9 cellular contexts compared by ENCODE assay signal in the genomic region with DNA sequence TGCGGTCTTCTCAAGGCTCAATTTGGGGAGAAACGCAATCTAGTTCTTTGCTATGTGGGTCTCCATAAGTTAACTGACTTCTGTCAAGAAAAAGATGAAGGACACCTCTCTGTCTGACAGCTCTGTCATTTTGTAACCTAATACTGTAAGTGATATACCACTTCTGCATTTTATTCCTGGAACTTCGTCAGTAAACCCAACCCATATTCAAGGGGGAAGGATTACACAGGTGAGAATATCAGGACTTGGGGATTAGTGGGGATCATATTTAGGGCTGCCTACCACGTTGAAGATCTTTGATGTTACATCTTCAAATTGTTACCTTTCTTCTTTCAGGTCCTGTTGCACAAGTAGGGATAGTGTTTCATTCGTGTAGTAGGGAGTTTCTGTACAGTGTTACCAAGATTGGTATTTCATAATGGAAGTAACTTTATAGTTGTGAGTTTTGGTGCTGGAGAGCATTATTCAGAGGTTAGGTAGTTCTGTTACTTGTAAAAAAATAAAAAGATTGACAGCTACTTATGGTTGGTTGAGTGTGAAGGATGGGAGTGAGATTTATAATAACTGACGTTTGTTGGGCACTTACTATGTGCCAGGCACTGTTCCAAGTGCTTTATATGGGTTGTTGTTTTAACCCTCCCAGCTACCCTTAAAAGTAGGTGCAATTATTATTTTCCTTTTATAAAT. TPM values are rescaled to one million over a fixed set of nuclear protein-coding genes. Genes with fewer than 3 reads are reported as not detected.
DNase-seq lines count a peak whose midpoint lies in the region; FAIRE-seq and TF ChIP-seq lines count a peak whose summit lies in the region.
"Had no signal": no experiment of that assay in that cellular context is flagged by ENCODE, and none has a peak within 500 bp of the region (broad histone marks: within the 10 kb centered on the region; RNA-seq: fewer than 3 reads in every experiment).

No MANE protein-coding gene starts in this region.

- peak; percentile 25 for DNase-seq in NCI-H510A treated with DMSO at 0.1 percent for 48 hours (lab: John Stamatoyannopoulos, UW)
- DNase-seq in NCI-H510A (lab: John Stamatoyannopoulos, UW): no peak
- peak; percentile 63 for DNase-seq in NCI-H2029 (lab: John Stamatoyannopoulos, UW)
- no peak for DNase-seq in H1 (ENCODE audit: low read depth in 1 of 2, low spot score in 2 of 2)
- DNase-seq in NCI-H1694 treated with DMSO at 0.1 percent for 48 hours (lab: John Stamatoyannopoulos, UW): no peak
- DNase-seq in AG08396 (ENCODE audit: low spot score): no peak
- DNase-seq in HCEC 1CT: no peak
- DNase-seq: activated effector memory CD4-positive, alpha-beta T cell treated with anti-CD3 and anti-CD28 coated beads, Interleukin-2, amount 50 U/mL, for 16 hours had no signal

- no peak overlapping the region for H3K23ac ChIP-seq in H1 (ENCODE audit: insufficient read length)

- no peak for TF ChIP-seq POLR2A in H1 (IDR thresholded peaks at IDR 0.05; ENCODE audit: control extremely low read depth in 1 of 2, low read depth in 2 of 2, low read length in 2 of 2)

- 69% methylated on average over 6 of the region's 6 CpGs; no CpG with 5 or more reads in 1 of the 2 experiments for WGBS in H1 (ENCODE audit: extremely low coverage in 1 of 2, insufficient coverage in 1 of 2, insufficient read length in 1 of 2, insufficient replicate concordance in 2 of 2, low coverage in 1 of 2, low lambda C conversion rate in 2 of 2, missing lambda C conversion rate in 1 of 2), 2 experiments

- H3K4me1 ChIP-seq in H1 (replicated peaks in 1 of 4; ENCODE audit: control insufficient read depth in 3 of 4, insufficient read depth in 4 of 4, low read length in 3 of 4) (peaks cover 0 to 6% (median 3%) of the 10 kb centered on the region in 4 experiments; a peak in 3 of 7 replicates), rectal smooth muscle tissue (ENCODE audit: control insufficient read depth, insufficient read depth, low read length) (peaks cover 7% of the 10 kb centered on the region)

- H3K27me3 ChIP-seq in H1 (replicated peaks in 1 of 4; ENCODE audit: control insufficient read depth in 3 of 4, extremely low read depth in 1 of 4, insufficient read depth in 3 of 4, low read length in 3 of 4): no peaks in the 10 kb centered on the region
- no peaks in the 10 kb centered on the region for H3K27me3 ChIP-seq in rectal smooth muscle tissue (ENCODE audit: control insufficient read depth, insufficient read depth, low read length)

- no peak overlapping the region for H3K56ac ChIP-seq in H1 (replicated peaks; ENCODE audit: insufficient read length, low read depth, low read length)

- no peak overlapping the region for H2BK15ac ChIP-seq in H1 (ENCODE audit: low read length)

- H3K4me3 ChIP-seq in H1 (ENCODE audit: extremely low read depth in 1 of 4, insufficient read depth in 2 of 4, low read depth in 3 of 4, low read length in 4 of 4) (peak overlapping the region; percentile 90 to 98 (median 96); a peak in 5 of 8 replicates), rectal smooth muscle tissue (ENCODE audit: low read length) (peak overlapping the region; percentile 97)

- no peak overlapping the region for H2AFZ ChIP-seq in H1 (ENCODE audit: low read length)

- TF ChIP-seq EP300 in H1 (IDR thresholded peaks at IDR 0.05; ENCODE audit: borderline replicate concordance in 1 of 2, low read depth in 2 of 2, low read length in 2 of 2): no peak

- H2AK5ac ChIP-seq in H1 (ENCODE audit: low read depth, low read length): no peak overlapping the region

- peaks cover 2% of the 10 kb centered on the region; the same call in 1 of the 2 replicates for H3K79me1 ChIP-seq in H1 (ENCODE audit: low read depth, low read length)

- H3K23me2 ChIP-seq in H1 (ENCODE audit: low read depth, low read length): peaks cover 5% of the 10 kb centered on the region

- H4K20me1 ChIP-seq in H1 (replicated peaks in 1 of 2; ENCODE audit: control insufficient read depth in 1 of 2, insufficient read depth in 2 of 2, low read length in 2 of 2): peaks cover 0 to 2% of the 10 kb centered on the region in 2 experiments

- no peaks in the 10 kb centered on the region for H3K9me3 ChIP-seq in H1 (ENCODE audit: insufficient read depth in 2 of 2, low read depth in 1 of 2, low read length in 1 of 2)

- no peak overlapping the region for H3K14ac ChIP-seq in H1 (ENCODE audit: insufficient read length)

- H4K8ac ChIP-seq in H1 (ENCODE audit: extremely low read depth, insufficient read depth, low read length): no peak overlapping the region

- H3K4ac ChIP-seq in H1 (replicated peaks; ENCODE audit: insufficient read length, low read depth, low read length): no peak overlapping the region

- H3K9ac ChIP-seq in H1 (replicated peaks in 1 of 4; ENCODE audit: extremely low read depth in 1 of 4, low read depth in 3 of 4, low read length in 3 of 4): no peak overlapping the region
- no peak overlapping the region for H3K9ac ChIP-seq in rectal smooth muscle tissue (ENCODE audit: low read length)

- H2BK20ac ChIP-seq in H1 (ENCODE audit: low read length): no peak overlapping the region

- TF ChIP-seq CTCF in H1 (IDR thresholded peaks at IDR 0.05; ENCODE audit: control extremely low read depth in 1 of 3, insufficient read depth in 1 of 3, low read depth in 1 of 3, low read length in 3 of 3): no peak

- peaks cover 0 to 7% (median 0%) of the 10 kb centered on the region in 4 experiments; a peak in 2 of 8 replicates for H3K36me3 ChIP-seq in H1 (ENCODE audit: control insufficient read depth in 2 of 4, insufficient read depth in 4 of 4, low read length in 3 of 4)
- H3K36me3 ChIP-seq in rectal smooth muscle tissue (ENCODE audit: control insufficient read depth, insufficient read depth, low read length): peaks cover 3% of the 10 kb centered on the region

- no peak overlapping the region for H3K18ac ChIP-seq in H1 (ENCODE audit: extremely low read depth, low read length)

- CTCF ChIA-PET in H1 (lab: Charles Lee; ENCODE audit: partially characterized antibody): interaction anchor here (0.8 kb wide), 1 partner anchor 9 kb away, joined by 3 read pairs; no protein-coding TSS in a partner anchor

- no peak overlapping the region for H4K91ac ChIP-seq in H1 (replicated peaks; ENCODE audit: insufficient read length, low read length)

- H3K27ac ChIP-seq in H1 (ENCODE audit: low read depth, low read length): no peak overlapping the region
- no peak overlapping the region for H3K27ac ChIP-seq in rectal smooth muscle tissue (ENCODE audit: low read depth, low read length)

- no peak overlapping the region for H2BK12ac ChIP-seq in H1 (ENCODE audit: low read depth, low read length)

- FAIRE-seq in H1 (lab: Jason Lieb, UNC): no peak

- H2BK120ac ChIP-seq in H1 (replicated peaks; ENCODE audit: low read depth, low read length): no peak overlapping the region

- H2BK5ac ChIP-seq in H1 (ENCODE audit: low read depth, low read length): no peak overlapping the region

- TF ChIP-seq RAD21 in H1 (IDR thresholded peaks at IDR 0.05 in 1 of 2, conservative IDR thresholded peaks at IDR 0.05 in 1 of 2; ENCODE audit: low read depth in 2 of 2, low read length in 2 of 2): no peak

- peaks cover 0 to 48% of the 10 kb centered on the region in 2 experiments; a peak in 3 of 4 replicates for H3K79me2 ChIP-seq in H1 (ENCODE audit: control insufficient read depth in 1 of 2, insufficient read depth in 2 of 2, low read length in 2 of 2)

- H3K4me2 ChIP-seq in H1 (ENCODE audit: insufficient read depth in 1 of 2, low read depth in 2 of 2, low read length in 2 of 2): peak overlapping the region; percentile 51 to 69

- no peak overlapping the region for H4K5ac ChIP-seq in H1 (ENCODE audit: insufficient read length, low read depth, low read length)

- POLR2A ChIA-PET in H1 (lab: Charles Lee; ENCODE audit: partially characterized antibody): interaction anchor here (1.0 to 1.8 kb wide), 2 partner anchors 9 to 29 kb away, joined by 3 to 4 read pairs; no protein-coding TSS in a partner anchor

TF ChIP-seq in H1, 55 proteins besides CTCF, POLR2A, EP300 and RAD21:
- TF ChIP-seq KDM1A (IDR thresholded peaks at IDR 0.05; ENCODE audit: borderline replicate concordance, low read length) (no peak), HDAC6 (IDR thresholded peaks at IDR 0.05; ENCODE audit: low read depth, low read length) (no peak), SAP30 (IDR thresholded peaks at IDR 0.05; ENCODE audit: insufficient read depth, insufficient replicate concordance, low read length) (no peak), YY1 (IDR thresholded peaks at IDR 0.05; ENCODE audit: low read depth, low read length) (no peak), CREB1 (IDR thresholded peaks at IDR 0.05) (no peak), SRF (IDR thresholded peaks at IDR 0.05; ENCODE audit: low read depth, low read length) (no peak), BRCA1 (IDR thresholded peaks at IDR 0.05; ENCODE audit: low read depth, low read length) (no peak), MAFK (IDR thresholded peaks at IDR 0.05; ENCODE audit: low read depth, low read length) (no peak), RNF2 (IDR thresholded peaks at IDR 0.05; ENCODE audit: borderline replicate concordance, low read depth, low read length, missing control alignments, poor library complexity, severe bottlenecking) (no peak), CHD2 (IDR thresholded peaks at IDR 0.05; ENCODE audit: low read length) (no peak)
- TF ChIP-seq, protein P1, sequence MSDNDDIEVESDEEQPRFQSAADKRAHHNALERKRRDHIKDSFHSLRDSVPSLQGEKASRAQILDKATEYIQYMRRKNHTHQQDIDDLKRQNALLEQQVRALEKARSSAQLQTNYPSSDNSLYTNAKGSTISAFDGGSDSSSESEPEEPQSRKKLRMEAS (IDR thresholded peaks at IDR 0.05): no peak

RNA-seq across cellular contexts. Expression of a gene that starts 1.6 kb away (rescaled TPM):
- 15.2 and 16.8 TPM in 2 replicates for total RNA-seq in H1 (2021; fragmentation: NEBNext Ultra II Directional; extraction: Animal tissue kit (Norgen Biotek cat#: 25700))
- 14.4 and 17.3 TPM in 2 replicates for polyA plus RNA-seq in H1 (2011; rRNA removed)
- 10.7 TPM for polyA plus RNA-seq in H1 (2011; cell fraction: cytosol; rRNA removed)
- polyA plus RNA-seq in H1 (2011; cell fraction: nucleus; rRNA removed): 31.8 TPM
- polyA plus RNA-seq in H1 (2012, experiment 1 of 2): 6.6 to 7.9 TPM (median 7.1 TPM) in 4 replicates
- polyA plus RNA-seq in H1 (2012, experiment 2 of 2): 1.6 TPM
- polyA plus RNA-seq in H1 (2013, experiment 1 of 2): 21.9 TPM
- 22.0 TPM for polyA plus RNA-seq in H1 (2013, experiment 2 of 2)
- polyA minus RNA-seq in H1 (2011; rRNA and poly(A)+ RNA removed): 24.2 and 26.5 TPM in 2 replicates
- 15.2 TPM for polyA minus RNA-seq in H1 (2011; cell fraction: cytosol; rRNA and poly(A)+ RNA removed)
- polyA minus RNA-seq in H1 (2011; cell fraction: nucleus; rRNA and poly(A)+ RNA removed): 86.3 TPM

Comparison
In these comparisons a context has a peak if more than half of its experiments do, and no peak if none do; other contexts are left out.
1. DNase-seq: peak in NCI-H510A treated with DMSO at 0.1 percent for 48 hours (single experiment) and NCI-H2029 (single experiment); none in NCI-H510A (single experiment), H1 (0 of 2), NCI-H1694 treated with DMSO at 0.1 percent for 48 hours (single experiment), AG08396 (single experiment) and HCEC 1CT (single experiment).